In genomic region chr14:100692859-100693558, GRCh38 we compare ENCODE assay signal across 1 cellular context.
TF ChIP-seq lines count a peak whose summit lies in the region.

No MANE protein-coding gene starts in this region.

TF ChIP-seq in HepG2, 621 proteins besides CTCF, POLR2A, EP300 and RAD21 (continued from another document):
- 0 out of 2 replicates have a peak, but pooled peaks have one; percentile 36 for TF ChIP-seq SP5 (CRISPR knock-in tag; IDR thresholded peaks at IDR 0.05; ENCODE audit: borderline replicate concordance, low read depth)
- TF ChIP-seq MXI1 (IDR thresholded peaks at IDR 0.05; ENCODE audit: borderline replicate concordance, low read depth, low read length) = peak; percentile 45; the same call in 1 of the 3 replicates
- TF ChIP-seq GPBP1L1 (CRISPR knock-in tag; IDR thresholded peaks at IDR 0.05) = no peak
- TF ChIP-seq MBD4 (IDR thresholded peaks at IDR 0.05; ENCODE audit: borderline replicate concordance, low read length) = no peak
- no peak for TF ChIP-seq RORA (CRISPR knock-in tag; IDR thresholded peaks at IDR 0.05)
- TF ChIP-seq ZFX (CRISPR knock-in tag; IDR thresholded peaks at IDR 0.05; ENCODE audit: low read depth) = no peak
- TF ChIP-seq JUN (CRISPR knock-in tag; IDR thresholded peaks at IDR 0.05) = no peak
- TF ChIP-seq ZNF776 (CRISPR knock-in tag; IDR thresholded peaks at IDR 0.05) = no peak
- no peak for TF ChIP-seq TOE1 (CRISPR knock-in tag; IDR thresholded peaks at IDR 0.05)
- TF ChIP-seq ZNF230 (CRISPR knock-in tag; IDR thresholded peaks at IDR 0.05) = no peak
- no peak for TF ChIP-seq ZNF773 (CRISPR knock-in tag; IDR thresholded peaks at IDR 0.05; ENCODE audit: borderline replicate concordance)
- TF ChIP-seq SRF (IDR thresholded peaks at IDR 0.05; ENCODE audit: low read depth, low read length) = no peak
- no peak for TF ChIP-seq PATZ1 (CRISPR knock-in tag; IDR thresholded peaks at IDR 0.05)
- peak; percentile 72; the same call in 1 of the 2 replicates for TF ChIP-seq ZNF441 (CRISPR knock-in tag; IDR thresholded peaks at IDR 0.05; ENCODE audit: borderline replicate concordance)
- no peak for TF ChIP-seq ZKSCAN5 (CRISPR knock-in tag; IDR thresholded peaks at IDR 0.05)
- TF ChIP-seq TCF7 (IDR thresholded peaks at IDR 0.05; ENCODE audit: low read depth) = 0 out of 2 replicates have a peak, but pooled peaks have one; percentile 52
- peak; percentile 31; the same call in 1 of the 2 replicates for TF ChIP-seq SOX5 (CRISPR knock-in tag; IDR thresholded peaks at IDR 0.05; ENCODE audit: borderline replicate concordance)
- TF ChIP-seq NRL (CRISPR knock-in tag; IDR thresholded peaks at IDR 0.05; ENCODE audit: borderline replicate concordance) = peak; percentile 58; the same call in 1 of the 2 replicates
- TF ChIP-seq BORCS8-MEF2B (CRISPR knock-in tag; IDR thresholded peaks at IDR 0.05) = no peak
- TF ChIP-seq ZNF234 (CRISPR knock-in tag; conservative IDR thresholded peaks at IDR 0.05) = no peak
- TF ChIP-seq POGZ (CRISPR knock-in tag; IDR thresholded peaks at IDR 0.05) = no peak
- TF ChIP-seq TBL1XR1 (IDR thresholded peaks at IDR 0.05; ENCODE audit: borderline replicate concordance, low read length, partially characterized antibody) = no peak
- TF ChIP-seq ELF1 (CRISPR knock-in tag; IDR thresholded peaks at IDR 0.05) = peak; percentile 44; the same call in 1 of the 2 replicates
- TF ChIP-seq POLR2AphosphoS2 (IDR thresholded peaks at IDR 0.05; ENCODE audit: low read depth, low read length) = no peak
- TF ChIP-seq ZMYM3 (CRISPR knock-in tag; IDR thresholded peaks at IDR 0.05) = peak; percentile 36; the same call in 1 of the 2 replicates
- TF ChIP-seq RAD51 (IDR thresholded peaks at IDR 0.05; ENCODE audit: borderline replicate concordance) = no peak
- TF ChIP-seq MYC (CRISPR knock-in tag; IDR thresholded peaks at IDR 0.05; ENCODE audit: borderline replicate concordance) = 0 out of 2 replicates have a peak, but pooled peaks have one; percentile 17
- TF ChIP-seq NFKBIZ (CRISPR knock-in tag; IDR thresholded peaks at IDR 0.05) = no peak
- no peak for TF ChIP-seq SMYD3 (CRISPR knock-in tag; IDR thresholded peaks at IDR 0.05)
